ENCODE assay signal across 18 cellular contexts in the genomic region with DNA sequence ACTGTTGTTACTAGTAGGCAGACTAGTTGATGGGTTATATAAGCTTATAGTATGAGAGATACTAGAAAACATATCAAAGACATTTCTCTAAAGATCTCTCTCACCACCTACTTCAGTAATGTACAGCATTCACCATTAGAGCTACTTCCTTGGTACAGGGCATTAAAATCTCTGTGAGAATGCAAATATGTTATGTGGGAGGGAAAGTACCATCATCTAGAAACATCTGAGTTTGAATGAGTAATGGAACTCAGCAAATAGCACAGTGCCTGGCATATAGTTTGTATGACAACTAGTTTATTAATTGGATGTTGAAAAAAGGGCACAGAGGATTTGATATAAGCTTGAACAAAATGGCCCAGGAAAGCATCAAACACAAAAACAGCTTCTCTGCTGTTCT.
"Had no signal": no experiment of that assay in that cellular context is flagged by ENCODE, and none has a peak within 500 bp of the region (broad histone marks: within the 10 kb centered on the region; RNA-seq: fewer than 3 reads in every experiment).

No MANE protein-coding gene starts in this region.

- H3K27me3 Mint-ChIP-seq: effector memory CD8-positive, alpha-beta T cell had no signal

- H3K27ac Mint-ChIP-seq: activated naive CD4-positive, alpha-beta T cell treated with anti-CD3 and anti-CD28 coated beads for 36 hours; effector memory CD8-positive, alpha-beta T cell; immature natural killer cell; stimulated activated effector memory CD8-positive, alpha-beta T cell treated with anti-CD3 and anti-CD28 coated beads, Interleukin-12 subunit alpha, Interleukin-12 subunit beta, amount 100 ng/mL, for 72 hours had no signal

- H3K36me3 Mint-ChIP-seq: immature natural killer cell; stimulated activated effector memory CD8-positive, alpha-beta T cell treated with anti-CD3 and anti-CD28 coated beads, Interleukin-12 subunit alpha, Interleukin-12 subunit beta, amount 100 ng/mL, for 72 hours had no signal

- H3K4me1 Mint-ChIP-seq: immature natural killer cell; stimulated activated effector memory CD8-positive, alpha-beta T cell treated with anti-CD3 and anti-CD28 coated beads, Interleukin-12 subunit alpha, Interleukin-12 subunit beta, amount 100 ng/mL, for 72 hours had no signal

- DNase-seq: activated CD4-positive, alpha-beta T cell treated with anti-CD3 and anti-CD28 coated beads for 1 hour; activated CD4-positive, alpha-beta T cell treated with anti-CD3 and anti-CD28 coated beads, Interleukin-2, amount 50 U/mL, for 48 hours; activated naive CD4-positive, alpha-beta T cell treated with anti-CD3 and anti-CD28 coated beads for 36 hours; body of pancreas; dermis blood vessel endothelial cell; effector memory CD8-positive, alpha-beta T cell; esophagus squamous epithelium; immature natural killer cell; kidney glomerular epithelial cell; left ventricle myocardium superior; nephron progenitor cell; nucleus accumbens; stimulated activated CD4-positive, alpha-beta T cell treated with anti-CD3 and anti-CD28 coated beads, Interleukin-4, amount 100 ng/mL, for 24 hours; stomach; trophoblast cell; WERI-Rb-1 had no signal

- ATAC-seq: body of pancreas; effector memory CD8-positive, alpha-beta T cell; left ventricle myocardium superior; sciatic nerve; stimulated activated effector memory CD8-positive, alpha-beta T cell treated with anti-CD3 and anti-CD28 coated beads, Interleukin-12 subunit alpha, Interleukin-12 subunit beta, amount 100 ng/mL, for 72 hours had no signal

- H3K4me3 Mint-ChIP-seq: activated naive CD4-positive, alpha-beta T cell treated with anti-CD3 and anti-CD28 coated beads for 36 hours; effector memory CD8-positive, alpha-beta T cell; immature natural killer cell; nephron progenitor cell; stimulated activated effector memory CD8-positive, alpha-beta T cell treated with anti-CD3 and anti-CD28 coated beads, Interleukin-12 subunit alpha, Interleukin-12 subunit beta, amount 100 ng/mL, for 72 hours had no signal

- H3K9me3 Mint-ChIP-seq: activated naive CD4-positive, alpha-beta T cell treated with anti-CD3 and anti-CD28 coated beads for 36 hours; effector memory CD8-positive, alpha-beta T cell; immature natural killer cell; stimulated activated effector memory CD8-positive, alpha-beta T cell treated with anti-CD3 and anti-CD28 coated beads, Interleukin-12 subunit alpha, Interleukin-12 subunit beta, amount 100 ng/mL, for 72 hours had no signal
